31 cellular contexts compared by ENCODE assay signal in the genomic region with DNA sequence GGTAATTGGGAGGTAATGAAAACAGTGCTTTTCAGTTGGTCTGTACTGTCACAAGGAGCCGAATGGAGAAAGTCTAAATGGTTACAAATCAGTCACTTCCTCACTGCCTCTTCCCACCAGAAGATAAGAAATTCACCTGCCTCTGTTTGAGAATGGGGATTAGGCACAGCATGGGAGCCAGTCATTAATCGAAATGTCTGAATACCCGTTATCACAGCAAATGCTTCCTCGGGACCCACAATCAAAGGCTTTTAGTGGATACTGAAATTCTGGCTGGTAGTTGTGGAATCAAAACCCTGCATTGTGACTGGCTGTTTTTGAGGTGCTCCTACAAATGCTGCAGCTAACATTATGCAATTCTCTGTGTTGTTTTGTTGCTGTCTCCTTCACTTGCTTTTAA.
"Had no signal": no experiment of that assay in that cellular context is flagged by ENCODE, and none has a peak within 500 bp of the region (broad histone marks: within the 10 kb centered on the region; RNA-seq: fewer than 3 reads in every experiment).

No MANE protein-coding gene starts in this region.

- H3K4me1 Mint-ChIP-seq: activated naive CD4-positive, alpha-beta T cell treated with anti-CD3 and anti-CD28 coated beads, Interleukin-2, amount 10 ng/mL, durations not matched to agents 7 days and 5 days; activated naive CD8-positive, alpha-beta T cell treated with anti-CD3 and anti-CD28 coated beads, Interleukin-2, amount 50 U/mL, for 24 hours had no signal

- H3K36me3 Mint-ChIP-seq: activated CD4-positive, alpha-beta memory T cell treated with anti-CD3 and anti-CD28 coated beads for 36 hours; activated naive CD4-positive, alpha-beta T cell treated with anti-CD3 and anti-CD28 coated beads, Interleukin-2, amount 10 ng/mL, durations not matched to agents 7 days and 5 days; activated naive CD8-positive, alpha-beta T cell; brain had no signal

- H3K4me3 ChIP-seq: SJSA1 had no signal

- H3K4me3 Mint-ChIP-seq: activated B cell treated with CpG ODN at 0.5 μM for 24 hours; activated CD4-positive, alpha-beta memory T cell treated with anti-CD3 and anti-CD28 coated beads for 36 hours; activated naive CD4-positive, alpha-beta T cell treated with anti-CD3 and anti-CD28 coated beads, Interleukin-2, amount 10 ng/mL, durations not matched to agents 7 days and 5 days; activated naive CD8-positive, alpha-beta T cell; activated naive CD8-positive, alpha-beta T cell treated with anti-CD3 and anti-CD28 coated beads, Interleukin-2, amount 50 U/mL, for 24 hours; brain; T-helper 1 cell treated with Interleukin-12 subunit alpha and Interleukin-12 subunit beta and Interleukin-4 antibody, amounts not matched to agents 30 μg/mL and 1 μg/mL, for 36 hours; T-helper 2 cell treated with Interferon-gamma antibody and Interleukin-4, amounts not matched to agents 5 μg/mL and 100 μg/mL, for 36 hours had no signal

- H3K27ac Mint-ChIP-seq: activated B cell treated with CpG ODN at 0.5 μM for 24 hours; activated CD4-positive, alpha-beta memory T cell treated with anti-CD3 and anti-CD28 coated beads for 36 hours; activated naive CD4-positive, alpha-beta T cell treated with anti-CD3 and anti-CD28 coated beads, Interleukin-2, amount 10 ng/mL, durations not matched to agents 7 days and 5 days; activated naive CD8-positive, alpha-beta T cell; activated naive CD8-positive, alpha-beta T cell treated with anti-CD3 and anti-CD28 coated beads, Interleukin-2, amount 50 U/mL, for 24 hours; T-helper 1 cell treated with Interleukin-12 subunit alpha and Interleukin-12 subunit beta and Interleukin-4 antibody, amounts not matched to agents 30 μg/mL and 1 μg/mL, for 36 hours; T-helper 2 cell treated with Interferon-gamma antibody and Interleukin-4, amounts not matched to agents 5 μg/mL and 100 μg/mL, for 36 hours had no signal

- H3K36me3 ChIP-seq: SJSA1 had no signal

- FAIRE-seq: TTC549 had no signal

- H3K9me3 ChIP-seq: SJSA1, SK-N-SH had no signal

- H3K4me1 ChIP-seq: SJSA1 had no signal

- H3K27ac ChIP-seq: SJSA1 had no signal

- H3K9me3 Mint-ChIP-seq: activated B cell treated with CpG ODN at 0.5 μM for 24 hours; activated CD4-positive, alpha-beta memory T cell treated with anti-CD3 and anti-CD28 coated beads for 36 hours; activated naive CD4-positive, alpha-beta T cell treated with anti-CD3 and anti-CD28 coated beads, Interleukin-2, amount 10 ng/mL, durations not matched to agents 7 days and 5 days; activated naive CD8-positive, alpha-beta T cell treated with anti-CD3 and anti-CD28 coated beads, Interleukin-2, amount 50 U/mL, for 24 hours; brain; T-helper 1 cell treated with Interleukin-12 subunit alpha and Interleukin-12 subunit beta and Interleukin-4 antibody, amounts not matched to agents 30 μg/mL and 1 μg/mL, for 36 hours; T-helper 2 cell treated with Interferon-gamma antibody and Interleukin-4, amounts not matched to agents 5 μg/mL and 100 μg/mL, for 36 hours had no signal

- DNase-seq: activated B cell treated with CpG ODN at 0.5 μM for 24 hours; activated CD4-positive, alpha-beta memory T cell treated with anti-CD3 and anti-CD28 coated beads for 36 hours; activated CD4-positive, alpha-beta T cell treated with anti-CD3 and anti-CD28 coated beads for 4 hours; activated CD4-positive, alpha-beta T cell treated with anti-CD3 and anti-CD28 coated beads, Interleukin-2, amount 50 U/mL, for 1 hour; activated CD4-positive, CD25-positive, alpha-beta regulatory T cell treated with anti-CD3 and anti-CD28 coated beads, Interleukin-2, amount 50 U/mL, for 72 hours; activated CD8-positive, alpha-beta memory T cell treated with anti-CD3 and anti-CD28 coated beads, Interleukin-2, amount 50 U/mL, for 4 hours; activated effector memory CD4-positive, alpha-beta T cell treated with Interleukin-2 at 50 U/mL for 16 hours; activated naive CD4-positive, alpha-beta T cell treated with anti-CD3 and anti-CD28 coated beads, Interleukin-2, amount 10 ng/mL, durations not matched to agents 7 days and 5 days; activated naive CD8-positive, alpha-beta T cell treated with anti-CD3 and anti-CD28 coated beads, Interleukin-2, amount 50 U/mL, for 24 hours; activated T-cell treated with anti-CD3 and anti-CD28 coated beads, Interleukin-2, amount 50 U/mL, for 48 hours; anterior cingulate cortex; central memory CD4-positive, alpha-beta T cell; Karpas-422; NCI-H1105; NCI-H1417 treated with DMSO at 0.1 percent for 48 hours; NCI-H1694 treated with DMSO at 0.1 percent for 48 hours; NCI-H2029; NCI-H345; NCI-H524 treated with DMSO at 0.1 percent for 48 hours; NCI-H748 treated with DMSO at 0.1 percent for 48 hours; NK-92 treated with Interleukin-12 subunit alpha and Interleukin-12 subunit beta, amount 100 ng/mL, for 24 hours; OCI-M1; RPMI8226; SHP77 treated with DMSO at 0.1 percent for 48 hours; SK-N-SH had no signal

- H3K4me2 ChIP-seq: SK-N-SH had no signal

- H3K27me3 ChIP-seq: SJSA1 had no signal

- H3K9ac ChIP-seq: SK-N-SH had no signal
